Comparison of ENCODE assay signal across 8 cellular contexts in the genomic region with DNA sequence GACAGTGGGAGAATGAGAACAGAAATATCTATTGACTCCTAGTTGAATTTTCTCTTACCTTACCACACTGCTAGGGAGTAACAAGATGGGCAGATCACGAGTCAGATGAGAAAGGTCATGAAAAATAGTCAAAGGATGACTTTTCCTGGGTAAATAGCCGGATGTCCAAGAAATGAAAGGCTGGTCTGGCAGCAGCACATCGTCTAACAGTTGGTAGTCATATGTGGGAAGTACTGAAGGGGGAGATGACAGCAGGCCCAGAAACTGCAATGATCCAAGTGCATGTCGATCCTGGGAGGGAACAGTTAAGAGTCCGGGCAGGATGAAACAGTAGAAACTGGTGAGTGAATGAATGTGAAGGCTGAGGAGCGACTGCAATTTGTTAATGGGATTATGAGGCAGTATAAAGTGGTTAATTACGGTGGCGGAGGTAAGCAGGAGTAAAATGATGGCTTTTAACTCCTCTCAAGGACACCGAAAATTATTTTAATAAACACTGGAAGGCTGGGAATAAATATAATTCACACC. TPM values are rescaled to one million over a fixed set of nuclear protein-coding genes. Genes with fewer than 3 reads are reported as not detected.
DNase-seq lines count a peak whose midpoint lies in the region; ATAC-seq and TF ChIP-seq lines count a peak whose summit lies in the region.

No MANE protein-coding gene starts in this region.

- peaks cover 8% of the 10 kb centered on the region for H3K36me3 Mint-ChIP-seq in T-helper 1 cell treated with Interleukin-12 subunit alpha and Interleukin-12 subunit beta and Interleukin-4 antibody, amounts not matched to agents 30 μg/mL and 1 μg/mL, for 36 hours (ENCODE audit: low read depth)

- peak overlapping the region; percentile 90 for H3K4me3 Mint-ChIP-seq in T-helper 1 cell treated with Interleukin-12 subunit alpha and Interleukin-12 subunit beta and Interleukin-4 antibody, amounts not matched to agents 30 μg/mL and 1 μg/mL, for 36 hours

- H3K27ac Mint-ChIP-seq in T-helper 1 cell treated with Interleukin-12 subunit alpha and Interleukin-12 subunit beta and Interleukin-4 antibody, amounts not matched to agents 30 μg/mL and 1 μg/mL, for 36 hours: peak overlapping the region; percentile 86

- H3K27me3 Mint-ChIP-seq in T-helper 1 cell treated with Interleukin-12 subunit alpha and Interleukin-12 subunit beta and Interleukin-4 antibody, amounts not matched to agents 30 μg/mL and 1 μg/mL, for 36 hours (ENCODE audit: low read depth): no peaks in the 10 kb centered on the region

- WGBS in ovary, 3 donors: 2 to 5% (median 2%) methylated on average over 9 of the region's 9 CpGs

- no peak for TF ChIP-seq EP300 in ovary (IDR thresholded peaks at IDR 0.05)

- peak overlapping the region; percentile 88 to 96 for H3K27ac ChIP-seq in ovary

- TF ChIP-seq POLR2A in ovary (IDR thresholded peaks at IDR 0.05): no peak

- H3K27me3 ChIP-seq in ovary: no peaks in the 10 kb centered on the region

- no peaks in the 10 kb centered on the region for H3K9me3 ChIP-seq in ovary

- H3K36me3 ChIP-seq in ovary: no peaks in the 10 kb centered on the region

- H3K9me3 Mint-ChIP-seq in T-helper 1 cell treated with Interleukin-12 subunit alpha and Interleukin-12 subunit beta and Interleukin-4 antibody, amounts not matched to agents 30 μg/mL and 1 μg/mL, for 36 hours: no peaks in the 10 kb centered on the region

- H3K4me3 ChIP-seq in ovary: peak overlapping the region; percentile 57

- intact Hi-C loops in ovary (cut with DNase I): loop anchor here in 1 of 4 donors (5.0 kb wide), 1 partner anchor 38 kb away; no protein-coding TSS in a partner anchor

- no peak for TF ChIP-seq CTCF in ovary (IDR thresholded peaks at IDR 0.05)

- DNase-seq in T-helper 1 cell: no peak
- DNase-seq in NCI-H146 treated with DMSO at 0.1 percent for 48 hours (lab: John Stamatoyannopoulos, UW; ENCODE audit: unreplicated experiment): peak; percentile 39
- peak; percentile 32 to 34 for DNase-seq in activated T-cell treated with anti-CD3 and anti-CD28 coated beads, Interleukin-2, amount 50 U/mL, for 48 hours
- DNase-seq in foreskin melanocyte: peak; percentile 78
- DNase-seq in ovary: peak in 2 of 5 donors; percentile 30 to 33

- no peak for ATAC-seq in HG02852 (IDR thresholded peaks at IDR 0.05; ENCODE audit: unreplicated experiment)
- no peak for ATAC-seq in HG03354 (IDR thresholded peaks at IDR 0.05; ENCODE audit: poor library complexity, severe bottlenecking, unreplicated experiment)

- peaks cover 9% of the 10 kb centered on the region for H3K4me1 ChIP-seq in ovary (ENCODE audit: insufficient read depth)

- H3K4me1 Mint-ChIP-seq in T-helper 1 cell treated with Interleukin-12 subunit alpha and Interleukin-12 subunit beta and Interleukin-4 antibody, amounts not matched to agents 30 μg/mL and 1 μg/mL, for 36 hours (ENCODE audit: low read depth): peaks cover 29% of the 10 kb centered on the region

RNA-seq across cellular contexts. Expression of a gene that starts 1.2 kb away (rescaled TPM):
- 10 to 100 TPM; 22.6 to 65.2 (median 54.3) TPM for total RNA-seq in ovary
- polyA plus RNA-seq in ovary: 10 to 100 TPM; 10.4 to 32.2 TPM

RNA-seq across cellular contexts. Expression of a gene that starts 40.3 kb away (rescaled TPM):
- total RNA-seq in ovary: 10 to 100 TPM; 11.4 to 20.2 (median 13.0) TPM
- polyA plus RNA-seq in ovary: 10 to 100 TPM in 1 of 2 donors, 1 to 10 TPM in 1; 8.9 to 16.8 TPM

Comparison
In these comparisons a context has a peak if more than half of its experiments do, and no peak if none do; other contexts are left out.
1. DNase-seq: peak in NCI-H146 treated with DMSO at 0.1 percent for 48 hours (single experiment), activated T-cell treated with anti-CD3 and anti-CD28 coated beads, Interleukin-2, amount 50 U/mL, for 48 hours (2 of 2) and foreskin melanocyte (single experiment); none in T-helper 1 cell (0 of 5).